Comparison of ENCODE assay signal across 24 cellular contexts in genomic region chr3:128207953-128208352, GRCh38. TPM values are rescaled to one million over a fixed set of nuclear protein-coding genes. Genes with fewer than 3 reads are reported as not detected.
DNase-seq lines count a peak whose midpoint lies in the region; ATAC-seq and TF ChIP-seq lines count a peak whose summit lies in the region.
"Had no signal": no experiment of that assay in that cellular context is flagged by ENCODE, and none has a peak within 500 bp of the region (broad histone marks: within the 10 kb centered on the region; RNA-seq: fewer than 3 reads in every experiment).

No MANE protein-coding gene starts in this region.

- peaks cover 52% of the 10 kb centered on the region for H3K4me1 Mint-ChIP-seq in mesothelial cell of epicardium
- H3K4me1 Mint-ChIP-seq in activated T-cell treated with anti-CD3 and anti-CD28 coated beads, Interleukin-2, amount 50 U/mL, for 4 hours (ENCODE audit: low read depth) = peaks cover 2% of the 10 kb centered on the region
- H3K4me1 Mint-ChIP-seq: CD14-positive monocyte had no signal

- TF ChIP-seq CTCF in right atrium auricular region (IDR thresholded peaks at IDR 0.05) (no peak), left ventricle myocardium inferior (IDR thresholded peaks at IDR 0.05; ENCODE audit: borderline replicate concordance) (no peak), mesothelial cell of epicardium (IDR thresholded peaks at IDR 0.05; ENCODE audit: unreplicated experiment) (no peak), osteoblast (IDR thresholded peaks at IDR 0.05; ENCODE audit: extremely low read depth, low read depth, low read length) (no peak)

- ATAC-seq in Right ventricle myocardium inferior = peak; percentile 64
- ATAC-seq in activated T-cell treated with anti-CD3 and anti-CD28 coated beads, Interleukin-2, amount 50 U/mL, for 4 hours = no peak
- no peak for ATAC-seq in HG02840 (IDR thresholded peaks at IDR 0.05; ENCODE audit: low FRiP score, unreplicated experiment)
- ATAC-seq: HepG2, Panc1 had no signal

- H3K36me3 ChIP-seq in right atrium auricular region (no peaks in the 10 kb centered on the region), left ventricle myocardium inferior (no peaks in the 10 kb centered on the region), osteoblast (ENCODE audit: insufficient read depth, low read length) (no peaks in the 10 kb centered on the region)
- H3K36me3 ChIP-seq: BE2C had no signal

- H3K27me3 Mint-ChIP-seq in mesothelial cell of epicardium (ENCODE audit: low read depth) = no peaks in the 10 kb centered on the region
- H3K27me3 Mint-ChIP-seq in activated T-cell treated with anti-CD3 and anti-CD28 coated beads, Interleukin-2, amount 50 U/mL, for 4 hours (ENCODE audit: low read depth) = no peaks in the 10 kb centered on the region
- H3K27me3 Mint-ChIP-seq: CD8-positive, alpha-beta memory T cell had no signal

- H3K9me3 ChIP-seq in right atrium auricular region = no peaks in the 10 kb centered on the region
- no peaks in the 10 kb centered on the region for H3K9me3 ChIP-seq in left ventricle myocardium inferior (replicated peaks)
- no peaks in the 10 kb centered on the region for H3K9me3 ChIP-seq in osteoblast (ENCODE audit: low read depth, low read length)
- H3K9me3 ChIP-seq: BE2C had no signal

- no peak overlapping the region for H2AFZ ChIP-seq in osteoblast (ENCODE audit: low read length)

- H3K79me2 ChIP-seq in osteoblast (ENCODE audit: insufficient read depth, low read length) = no peaks in the 10 kb centered on the region

- no peak for DNase-seq in Right ventricle myocardium inferior (ENCODE audit: missing footprints)
- no peak for DNase-seq in right atrium auricular region (ENCODE audit: low spot score)
- DNase-seq in left ventricle myocardium inferior = no peak
- no peak for DNase-seq in mesothelial cell of epicardium (ENCODE audit: low spot score in 2 of 2, unreplicated experiment in 2 of 2)
- no peak for DNase-seq in osteoblast (ENCODE audit: insufficient read length, low spot score, missing footprints)
- no peak for DNase-seq in activated T-cell treated with anti-CD3 and anti-CD28 coated beads, Interleukin-2, amount 50 U/mL, for 4 hours
- no peak for DNase-seq in DMS53 treated with DMSO at 0.1 percent for 48 hours (lab: John Stamatoyannopoulos, UW; ENCODE audit: unreplicated experiment)
- DNase-seq: BE2C; CD8-positive, alpha-beta memory T cell; DMS 273 treated with DMSO at 0.1 percent for 48 hours; DMS79 treated with DMSO at 0.1 percent for 48 hours; Karpas-422; NCI-H1092; NCI-H1417 treated with DMSO at 0.1 percent for 48 hours; NCI-H1694 treated with DMSO at 0.1 percent for 48 hours; NCI-H2081; NCI-H2227 treated with DMSO at 0.1 percent for 48 hours; NCI-H69 had no signal

- H3K27me3 ChIP-seq in right atrium auricular region (no peaks in the 10 kb centered on the region), left ventricle myocardium inferior (ENCODE audit: low read depth) (no peaks in the 10 kb centered on the region), osteoblast (ENCODE audit: insufficient read depth, low read length) (no peaks in the 10 kb centered on the region)
- H3K27me3 ChIP-seq: BE2C had no signal

- no peaks in the 10 kb centered on the region for H3K9me3 Mint-ChIP-seq in mesothelial cell of epicardium
- H3K9me3 Mint-ChIP-seq in activated T-cell treated with anti-CD3 and anti-CD28 coated beads, Interleukin-2, amount 50 U/mL, for 4 hours = no peaks in the 10 kb centered on the region
- H3K9me3 Mint-ChIP-seq: CD14-positive monocyte; CD8-positive, alpha-beta memory T cell had no signal

- peak overlapping the region in 1 of 2 donors; percentile 12 for H3K27ac ChIP-seq in right atrium auricular region
- peak overlapping the region; percentile 7 for H3K27ac ChIP-seq in left ventricle myocardium inferior (replicated peaks)
- no peak overlapping the region for H3K27ac ChIP-seq in osteoblast (ENCODE audit: low read depth, low read length)
- H3K27ac ChIP-seq: 22Rv1, RWPE1 had no signal

- intact Hi-C loops in Right ventricle myocardium inferior (cut with DNase I) (no loop called here), left ventricle myocardium inferior (cut with micrococcal nuclease) (no loop called here)

- H3K27ac Mint-ChIP-seq in mesothelial cell of epicardium = peak overlapping the region; percentile 80
- H3K27ac Mint-ChIP-seq: CD8-positive, alpha-beta memory T cell had no signal

- no peak overlapping the region for H3K4me3 Mint-ChIP-seq in mesothelial cell of epicardium
- no peak overlapping the region for H3K4me3 Mint-ChIP-seq in activated T-cell treated with anti-CD3 and anti-CD28 coated beads, Interleukin-2, amount 50 U/mL, for 4 hours
- H3K4me3 Mint-ChIP-seq: CD14-positive monocyte; CD8-positive, alpha-beta memory T cell had no signal

- no peak overlapping the region for H3K4me2 ChIP-seq in osteoblast (ENCODE audit: insufficient read depth, low read length)

- peaks cover 0 to 17% of the 10 kb centered on the region in 2 donors for H3K4me1 ChIP-seq in right atrium auricular region
- peaks cover 42% of the 10 kb centered on the region for H3K4me1 ChIP-seq in left ventricle myocardium inferior
- H3K4me1 ChIP-seq in osteoblast (ENCODE audit: insufficient read depth, low read length) = no peaks in the 10 kb centered on the region

- H3K4me3 ChIP-seq in right atrium auricular region = peak overlapping the region in 1 of 2 donors; percentile 4
- H3K4me3 ChIP-seq in left ventricle myocardium inferior = no peak overlapping the region
- no peak overlapping the region for H3K4me3 ChIP-seq in osteoblast (ENCODE audit: insufficient read depth, low read length)

- H4K20me1 ChIP-seq in osteoblast (ENCODE audit: insufficient read depth, low read length) = peaks cover 18% of the 10 kb centered on the region

- H3K36me3 Mint-ChIP-seq in mesothelial cell of epicardium = peaks cover under 1% of the 10 kb centered on the region
- H3K36me3 Mint-ChIP-seq in activated T-cell treated with anti-CD3 and anti-CD28 coated beads, Interleukin-2, amount 50 U/mL, for 4 hours (ENCODE audit: insufficient read depth) = peaks cover 9% of the 10 kb centered on the region

RNA-seq across cellular contexts. Expression of gene EEFSEC, which starts 54.7 kb away (rescaled TPM):
- total RNA-seq in Right ventricle myocardium inferior = 19.4 TPM
- total RNA-seq in right atrium auricular region = 10 to 100 TPM; 15.7 to 18.0 TPM
- 23.7 TPM for total RNA-seq in left ventricle myocardium inferior
- 17.2 to 19.4 TPM (median 18.6 TPM) in 3 replicates for total RNA-seq in mesothelial cell of epicardium
- 4.4 and 5.1 TPM in 2 replicates for total RNA-seq in osteoblast
- 10 to 100 TPM; 20.2 to 23.9 (median 21.9) TPM for total RNA-seq in activated T-cell treated with anti-CD3 and anti-CD28 coated beads, Interleukin-2, amount 50 U/mL, for 4 hours
